In genomic region chr17:13541032-13541480, GRCh38 we compare ENCODE assay signal across 11 cellular contexts.
A peak's percentile ranks its signal among the peaks of the same experiment; 100 is the strongest.
DNase-seq lines count a peak whose midpoint lies in the region; ATAC-seq and TF ChIP-seq lines count a peak whose summit lies in the region.
"Had no signal": no experiment of that assay in that cellular context is flagged by ENCODE, and none has a peak within 500 bp of the region (broad histone marks: within the 10 kb centered on the region; RNA-seq: fewer than 3 reads in every experiment).

No MANE protein-coding gene starts in this region.

- CTCF ChIA-PET in RWPE1 (lab: Yijun Ruan, JAX), result no interaction called here

- TF ChIP-seq EP300 in esophagus muscularis mucosa (IDR thresholded peaks at IDR 0.05), result no peak

- H3K27ac ChIP-seq in RWPE1 (no peak overlapping the region), esophagus muscularis mucosa (replicated peaks in 1 of 4) (peak overlapping the region in 2 of 4 donors; percentile 47 to 57)
- H3K27ac ChIP-seq: heart left ventricle had no signal

- no peaks in the 10 kb centered on the region for H3K36me3 ChIP-seq in esophagus muscularis mucosa
- H3K36me3 ChIP-seq: heart left ventricle had no signal

- no peak for TF ChIP-seq CTCF in RWPE1 (conservative IDR thresholded peaks at IDR 0.05; ENCODE audit: low read depth)
- no peak for TF ChIP-seq CTCF in esophagus muscularis mucosa (IDR thresholded peaks at IDR 0.05)

- no peak overlapping the region for H3K4me3 ChIP-seq in esophagus muscularis mucosa
- H3K4me3 ChIP-seq: heart left ventricle, skin epidermis had no signal

- intact Hi-C loops in esophagus muscularis mucosa (cut with DNase I), result no loop called here

- 63% methylated on average over 2 of the region's 2 CpGs for WGBS in esophagus muscularis mucosa

- no peak for TF ChIP-seq POLR2A in esophagus muscularis mucosa (IDR thresholded peaks at IDR 0.05; ENCODE audit: low read depth)

- no peaks in the 10 kb centered on the region for H3K9me3 ChIP-seq in esophagus muscularis mucosa
- H3K9me3 ChIP-seq: heart left ventricle had no signal

- H3K4me1 ChIP-seq in esophagus muscularis mucosa, result peaks cover 0 to 12% (median 2%) of the 10 kb centered on the region in 4 donors

- H3K27me3 ChIP-seq in esophagus muscularis mucosa, result peaks cover 0 to 3% (median 0%) of the 10 kb centered on the region in 4 donors
- H3K27me3 ChIP-seq: heart left ventricle had no signal

- ATAC-seq in HG03175 (IDR thresholded peaks at IDR 0.05; ENCODE audit: unreplicated experiment) (no peak), HG02885 (IDR thresholded peaks at IDR 0.05; ENCODE audit: poor library complexity, unreplicated experiment) (no peak), HG03565 (IDR thresholded peaks at IDR 0.05; ENCODE audit: unreplicated experiment) (no peak)

- POLR2A ChIA-PET in RWPE1 (lab: Yijun Ruan, JAX; ENCODE audit: low non-redundant PET), result no interaction called here

- peak; percentile 76 for DNase-seq in Daoy (ENCODE audit: low read depth)
- DNase-seq in RWPE1 (ENCODE audit: low spot score), result peak; percentile 80
- peak; percentile 29 for DNase-seq in esophagus muscularis mucosa (ENCODE audit: extremely low spot score)
- peak; percentile 73 for DNase-seq in renal cortical epithelial cell (ENCODE audit: low read depth)
- DNase-seq in HuH-7.5 (ENCODE audit: low spot score), result no peak
- DNase-seq: DMS153, heart left ventricle had no signal
